1 cellular context compared by ENCODE assay signal in the genomic region with DNA sequence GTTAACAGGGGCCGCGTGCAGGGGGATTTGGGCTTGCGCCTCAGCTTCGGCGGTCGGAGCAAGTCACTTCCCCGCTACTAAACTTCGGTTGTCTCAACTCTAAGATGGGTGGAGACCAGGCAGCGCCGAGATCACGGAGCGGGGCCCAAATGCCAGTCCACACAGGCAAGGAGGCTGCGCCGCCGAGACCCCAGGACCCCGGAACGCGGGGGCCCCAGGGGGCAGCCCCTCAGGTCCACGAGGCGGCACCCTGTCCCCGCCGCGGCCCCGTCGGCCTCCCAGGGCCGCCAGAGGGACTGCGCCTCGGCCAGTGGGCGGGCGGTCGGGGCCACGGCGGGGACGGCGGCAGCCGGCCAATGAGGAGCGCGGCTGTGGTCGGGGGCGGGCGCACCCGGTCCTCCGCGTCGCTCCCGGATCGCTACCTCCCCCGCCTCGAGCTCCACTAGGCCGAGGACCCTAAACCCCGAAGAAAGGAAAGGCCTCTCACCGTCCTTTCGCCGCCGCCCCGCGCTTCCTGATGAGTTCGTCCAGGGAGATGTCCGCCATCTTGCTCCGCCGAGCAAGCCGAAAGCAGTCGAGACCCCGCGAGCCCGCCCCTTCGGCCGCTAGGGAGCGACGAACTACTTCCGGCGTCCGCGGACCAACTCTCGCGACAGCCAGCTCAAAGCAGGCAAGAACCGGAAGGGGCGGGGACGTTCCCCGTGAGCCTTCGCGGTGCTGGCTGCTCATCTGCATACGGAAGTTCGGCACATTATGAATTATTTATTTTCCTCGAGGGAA.
TF ChIP-seq lines count a peak whose summit lies in the region.

A gene with protein sequence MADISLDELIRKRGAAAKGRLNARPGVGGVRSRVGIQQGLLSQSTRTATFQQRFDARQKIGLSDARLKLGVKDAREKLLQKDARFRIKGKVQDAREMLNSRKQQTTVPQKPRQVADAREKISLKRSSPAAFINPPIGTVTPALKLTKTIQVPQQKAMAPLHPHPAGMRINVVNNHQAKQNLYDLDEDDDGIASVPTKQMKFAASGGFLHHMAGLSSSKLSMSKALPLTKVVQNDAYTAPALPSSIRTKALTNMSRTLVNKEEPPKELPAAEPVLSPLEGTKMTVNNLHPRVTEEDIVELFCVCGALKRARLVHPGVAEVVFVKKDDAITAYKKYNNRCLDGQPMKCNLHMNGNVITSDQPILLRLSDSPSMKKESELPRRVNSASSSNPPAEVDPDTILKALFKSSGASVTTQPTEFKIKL (minus strand): TSS at position 572 of the 780 bp plus-strand sequence. CDS start 26 bp downstream, at position 546.

TF ChIP-seq in HEK293, 187 proteins besides CTCF, POLR2A, EP300 and RAD21 (continued from another document):
- TF ChIP-seq ZFHX2 (tag by site-specific recombination; conservative IDR thresholded peaks at IDR 0.05) = peak; percentile 78
- no peak for TF ChIP-seq ZNF26 (tag by site-specific recombination; IDR thresholded peaks at IDR 0.05)
- TF ChIP-seq GLIS2 (tag by site-specific recombination; IDR thresholded peaks at IDR 0.05) = peak; percentile 88
- TF ChIP-seq ZNF394 (tag by site-specific recombination; IDR thresholded peaks at IDR 0.05; ENCODE audit: borderline replicate concordance) = no peak
- TF ChIP-seq, protein P1, sequence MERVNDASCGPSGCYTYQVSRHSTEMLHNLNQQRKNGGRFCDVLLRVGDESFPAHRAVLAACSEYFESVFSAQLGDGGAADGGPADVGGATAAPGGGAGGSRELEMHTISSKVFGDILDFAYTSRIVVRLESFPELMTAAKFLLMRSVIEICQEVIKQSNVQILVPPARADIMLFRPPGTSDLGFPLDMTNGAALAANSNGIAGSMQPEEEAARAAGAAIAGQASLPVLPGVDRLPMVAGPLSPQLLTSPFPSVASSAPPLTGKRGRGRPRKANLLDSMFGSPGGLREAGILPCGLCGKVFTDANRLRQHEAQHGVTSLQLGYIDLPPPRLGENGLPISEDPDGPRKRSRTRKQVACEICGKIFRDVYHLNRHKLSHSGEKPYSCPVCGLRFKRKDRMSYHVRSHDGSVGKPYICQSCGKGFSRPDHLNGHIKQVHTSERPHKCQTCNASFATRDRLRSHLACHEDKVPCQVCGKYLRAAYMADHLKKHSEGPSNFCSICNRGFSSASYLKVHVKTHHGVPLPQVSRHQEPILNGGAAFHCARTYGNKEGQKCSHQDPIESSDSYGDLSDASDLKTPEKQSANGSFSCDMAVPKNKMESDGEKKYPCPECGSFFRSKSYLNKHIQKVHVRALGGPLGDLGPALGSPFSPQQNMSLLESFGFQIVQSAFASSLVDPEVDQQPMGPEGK (tag by site-specific recombination; IDR thresholded peaks at IDR 0.05) = peak; percentile 69
- TF ChIP-seq KLF16 (tag by site-specific recombination; IDR thresholded peaks at IDR 0.05) = peak; percentile 94
- TF ChIP-seq, protein P2, sequence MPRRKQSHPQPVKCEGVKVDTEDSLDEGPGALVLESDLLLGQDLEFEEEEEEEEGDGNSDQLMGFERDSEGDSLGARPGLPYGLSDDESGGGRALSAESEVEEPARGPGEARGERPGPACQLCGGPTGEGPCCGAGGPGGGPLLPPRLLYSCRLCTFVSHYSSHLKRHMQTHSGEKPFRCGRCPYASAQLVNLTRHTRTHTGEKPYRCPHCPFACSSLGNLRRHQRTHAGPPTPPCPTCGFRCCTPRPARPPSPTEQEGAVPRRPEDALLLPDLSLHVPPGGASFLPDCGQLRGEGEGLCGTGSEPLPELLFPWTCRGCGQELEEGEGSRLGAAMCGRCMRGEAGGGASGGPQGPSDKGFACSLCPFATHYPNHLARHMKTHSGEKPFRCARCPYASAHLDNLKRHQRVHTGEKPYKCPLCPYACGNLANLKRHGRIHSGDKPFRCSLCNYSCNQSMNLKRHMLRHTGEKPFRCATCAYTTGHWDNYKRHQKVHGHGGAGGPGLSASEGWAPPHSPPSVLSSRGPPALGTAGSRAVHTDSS (tag by site-specific recombination; IDR thresholded peaks at IDR 0.05) = no peak
- TF ChIP-seq ZBTB7A (tag by site-specific recombination; IDR thresholded peaks at IDR 0.05; ENCODE audit: low read depth) = peak; percentile 84; the same call in 1 of the 2 replicates
- no peak for TF ChIP-seq ZNF211 (tag by site-specific recombination; IDR thresholded peaks at IDR 0.05; ENCODE audit: low read depth)
